ENCODE assay signal across 1 cellular context in genomic region chr19:55160128-55160985, GRCh38.
TF ChIP-seq lines count a peak whose summit lies in the region.

No MANE protein-coding gene starts in this region.

TF ChIP-seq in K562, 482 proteins besides CTCF, POLR2A, EP300 and RAD21 (continues in another document):
- TF ChIP-seq CTBP1 (IDR thresholded peaks at IDR 0.05; ENCODE audit: borderline replicate concordance) = peak; percentile 95
- no peak for TF ChIP-seq ID3 (CRISPR knock-in tag; IDR thresholded peaks at IDR 0.05)
- TF ChIP-seq ID3 (tag; IDR thresholded peaks at IDR 0.05) = no peak
- TF ChIP-seq ATF7 (IDR thresholded peaks at IDR 0.05) = peak; percentile 74; the same call in 1 of the 2 replicates
- peak in 1 of 2 experiments; percentile 31; a peak in 1 of 3 replicates for TF ChIP-seq CBX3 (IDR thresholded peaks at IDR 0.05; ENCODE audit: borderline replicate concordance in 1 of 2, low read length in 2 of 2)
- TF ChIP-seq TOE1 (IDR thresholded peaks at IDR 0.05; ENCODE audit: borderline replicate concordance) = peak; percentile 75
- TF ChIP-seq TOE1 (CRISPR knock-in tag; IDR thresholded peaks at IDR 0.05; ENCODE audit: borderline replicate concordance, low read depth) = no peak
- TF ChIP-seq, protein P1, sequence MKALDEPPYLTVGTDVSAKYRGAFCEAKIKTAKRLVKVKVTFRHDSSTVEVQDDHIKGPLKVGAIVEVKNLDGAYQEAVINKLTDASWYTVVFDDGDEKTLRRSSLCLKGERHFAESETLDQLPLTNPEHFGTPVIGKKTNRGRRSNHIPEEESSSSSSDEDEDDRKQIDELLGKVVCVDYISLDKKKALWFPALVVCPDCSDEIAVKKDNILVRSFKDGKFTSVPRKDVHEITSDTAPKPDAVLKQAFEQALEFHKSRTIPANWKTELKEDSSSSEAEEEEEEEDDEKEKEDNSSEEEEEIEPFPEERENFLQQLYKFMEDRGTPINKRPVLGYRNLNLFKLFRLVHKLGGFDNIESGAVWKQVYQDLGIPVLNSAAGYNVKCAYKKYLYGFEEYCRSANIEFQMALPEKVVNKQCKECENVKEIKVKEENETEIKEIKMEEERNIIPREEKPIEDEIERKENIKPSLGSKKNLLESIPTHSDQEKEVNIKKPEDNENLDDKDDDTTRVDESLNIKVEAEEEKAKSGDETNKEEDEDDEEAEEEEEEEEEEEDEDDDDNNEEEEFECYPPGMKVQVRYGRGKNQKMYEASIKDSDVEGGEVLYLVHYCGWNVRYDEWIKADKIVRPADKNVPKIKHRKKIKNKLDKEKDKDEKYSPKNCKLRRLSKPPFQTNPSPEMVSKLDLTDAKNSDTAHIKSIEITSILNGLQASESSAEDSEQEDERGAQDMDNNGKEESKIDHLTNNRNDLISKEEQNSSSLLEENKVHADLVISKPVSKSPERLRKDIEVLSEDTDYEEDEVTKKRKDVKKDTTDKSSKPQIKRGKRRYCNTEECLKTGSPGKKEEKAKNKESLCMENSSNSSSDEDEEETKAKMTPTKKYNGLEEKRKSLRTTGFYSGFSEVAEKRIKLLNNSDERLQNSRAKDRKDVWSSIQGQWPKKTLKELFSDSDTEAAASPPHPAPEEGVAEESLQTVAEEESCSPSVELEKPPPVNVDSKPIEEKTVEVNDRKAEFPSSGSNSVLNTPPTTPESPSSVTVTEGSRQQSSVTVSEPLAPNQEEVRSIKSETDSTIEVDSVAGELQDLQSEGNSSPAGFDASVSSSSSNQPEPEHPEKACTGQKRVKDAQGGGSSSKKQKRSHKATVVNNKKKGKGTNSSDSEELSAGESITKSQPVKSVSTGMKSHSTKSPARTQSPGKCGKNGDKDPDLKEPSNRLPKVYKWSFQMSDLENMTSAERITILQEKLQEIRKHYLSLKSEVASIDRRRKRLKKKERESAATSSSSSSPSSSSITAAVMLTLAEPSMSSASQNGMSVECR (CRISPR knock-in tag; IDR thresholded peaks at IDR 0.05) = peak; percentile 74
- TF ChIP-seq KDM4B (IDR thresholded peaks at IDR 0.05; ENCODE audit: borderline replicate concordance in 2 of 2, low read depth in 1 of 2) = 0 out of 4 replicates have a peak, but pooled peaks of 1 of the 2 experiments have one; percentile 67
- peak; percentile 87; the same call in 1 of the 2 replicates for TF ChIP-seq KDM2B (CRISPR knock-in tag; IDR thresholded peaks at IDR 0.05)
- TF ChIP-seq, protein P2, sequence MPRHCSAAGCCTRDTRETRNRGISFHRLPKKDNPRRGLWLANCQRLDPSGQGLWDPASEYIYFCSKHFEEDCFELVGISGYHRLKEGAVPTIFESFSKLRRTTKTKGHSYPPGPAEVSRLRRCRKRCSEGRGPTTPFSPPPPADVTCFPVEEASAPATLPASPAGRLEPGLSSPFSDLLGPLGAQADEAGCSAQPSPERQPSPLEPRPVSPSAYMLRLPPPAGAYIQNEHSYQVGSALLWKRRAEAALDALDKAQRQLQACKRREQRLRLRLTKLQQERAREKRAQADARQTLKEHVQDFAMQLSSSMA (CRISPR knock-in tag; IDR thresholded peaks at IDR 0.05) = no peak
- peak; percentile 72 for TF ChIP-seq PBX2 (CRISPR knock-in tag; IDR thresholded peaks at IDR 0.05; ENCODE audit: low read depth)
- peak; percentile 91 for TF ChIP-seq PBX2 (tag; conservative IDR thresholded peaks at IDR 0.05; ENCODE audit: low read depth)
- TF ChIP-seq, protein P3, sequence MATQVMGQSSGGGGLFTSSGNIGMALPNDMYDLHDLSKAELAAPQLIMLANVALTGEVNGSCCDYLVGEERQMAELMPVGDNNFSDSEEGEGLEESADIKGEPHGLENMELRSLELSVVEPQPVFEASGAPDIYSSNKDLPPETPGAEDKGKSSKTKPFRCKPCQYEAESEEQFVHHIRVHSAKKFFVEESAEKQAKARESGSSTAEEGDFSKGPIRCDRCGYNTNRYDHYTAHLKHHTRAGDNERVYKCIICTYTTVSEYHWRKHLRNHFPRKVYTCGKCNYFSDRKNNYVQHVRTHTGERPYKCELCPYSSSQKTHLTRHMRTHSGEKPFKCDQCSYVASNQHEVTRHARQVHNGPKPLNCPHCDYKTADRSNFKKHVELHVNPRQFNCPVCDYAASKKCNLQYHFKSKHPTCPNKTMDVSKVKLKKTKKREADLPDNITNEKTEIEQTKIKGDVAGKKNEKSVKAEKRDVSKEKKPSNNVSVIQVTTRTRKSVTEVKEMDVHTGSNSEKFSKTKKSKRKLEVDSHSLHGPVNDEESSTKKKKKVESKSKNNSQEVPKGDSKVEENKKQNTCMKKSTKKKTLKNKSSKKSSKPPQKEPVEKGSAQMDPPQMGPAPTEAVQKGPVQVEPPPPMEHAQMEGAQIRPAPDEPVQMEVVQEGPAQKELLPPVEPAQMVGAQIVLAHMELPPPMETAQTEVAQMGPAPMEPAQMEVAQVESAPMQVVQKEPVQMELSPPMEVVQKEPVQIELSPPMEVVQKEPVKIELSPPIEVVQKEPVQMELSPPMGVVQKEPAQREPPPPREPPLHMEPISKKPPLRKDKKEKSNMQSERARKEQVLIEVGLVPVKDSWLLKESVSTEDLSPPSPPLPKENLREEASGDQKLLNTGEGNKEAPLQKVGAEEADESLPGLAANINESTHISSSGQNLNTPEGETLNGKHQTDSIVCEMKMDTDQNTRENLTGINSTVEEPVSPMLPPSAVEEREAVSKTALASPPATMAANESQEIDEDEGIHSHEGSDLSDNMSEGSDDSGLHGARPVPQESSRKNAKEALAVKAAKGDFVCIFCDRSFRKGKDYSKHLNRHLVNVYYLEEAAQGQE (CRISPR knock-in tag; IDR thresholded peaks at IDR 0.05; ENCODE audit: low read depth) = 0 out of 2 replicates have a peak, but pooled peaks have one; percentile 28
- no peak for TF ChIP-seq ATF3 (IDR thresholded peaks at IDR 0.05)
- TF ChIP-seq ATF3 (CRISPR knock-in tag; conservative IDR thresholded peaks at IDR 0.05) = 0 out of 2 replicates have a peak, but pooled peaks have one; percentile 53
- TF ChIP-seq DACH1 (IDR thresholded peaks at IDR 0.05; ENCODE audit: partially characterized antibody) = no peak
- peak; percentile 93 for TF ChIP-seq HMGN3 (IDR thresholded peaks at IDR 0.05; ENCODE audit: borderline replicate concordance, extremely low read depth, insufficient read length, low read depth, low read length)
- peak; percentile 95 for TF ChIP-seq ZNF263 (CRISPR knock-in tag; IDR thresholded peaks at IDR 0.05; ENCODE audit: borderline replicate concordance)
- no peak for TF ChIP-seq ZNF75A (CRISPR knock-in tag; IDR thresholded peaks at IDR 0.05)
- 0 out of 2 replicates have a peak, but pooled peaks have one; percentile 31 for TF ChIP-seq USF2 (CRISPR knock-in tag; IDR thresholded peaks at IDR 0.05)
- TF ChIP-seq CREB1 (IDR thresholded peaks at IDR 0.05) = peak; percentile 82
- peak; percentile 94 for TF ChIP-seq CREB1 (CRISPR knock-in tag; IDR thresholded peaks at IDR 0.05)
- TF ChIP-seq PML (IDR thresholded peaks at IDR 0.05; ENCODE audit: low read length) = peak; percentile 47; the same call in 1 of the 2 replicates
- peak; percentile 19 to 69; a peak in 1 of 4 replicates for TF ChIP-seq FOXK2 (conservative IDR thresholded peaks at IDR 0.05 in 1 of 2, IDR thresholded peaks at IDR 0.05 in 1 of 2; ENCODE audit: low read depth in 2 of 2)
- TF ChIP-seq SP1 (CRISPR knock-in tag; IDR thresholded peaks at IDR 0.05) = peak; percentile 98
- TF ChIP-seq, protein P4, sequence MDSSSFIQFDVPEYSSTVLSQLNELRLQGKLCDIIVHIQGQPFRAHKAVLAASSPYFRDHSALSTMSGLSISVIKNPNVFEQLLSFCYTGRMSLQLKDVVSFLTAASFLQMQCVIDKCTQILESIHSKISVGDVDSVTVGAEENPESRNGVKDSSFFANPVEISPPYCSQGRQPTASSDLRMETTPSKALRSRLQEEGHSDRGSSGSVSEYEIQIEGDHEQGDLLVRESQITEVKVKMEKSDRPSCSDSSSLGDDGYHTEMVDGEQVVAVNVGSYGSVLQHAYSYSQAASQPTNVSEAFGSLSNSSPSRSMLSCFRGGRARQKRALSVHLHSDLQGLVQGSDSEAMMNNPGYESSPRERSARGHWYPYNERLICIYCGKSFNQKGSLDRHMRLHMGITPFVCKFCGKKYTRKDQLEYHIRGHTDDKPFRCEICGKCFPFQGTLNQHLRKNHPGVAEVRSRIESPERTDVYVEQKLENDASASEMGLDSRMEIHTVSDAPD (CRISPR knock-in tag; IDR thresholded peaks at IDR 0.05) = no peak
- TF ChIP-seq MAX (CRISPR knock-in tag; IDR thresholded peaks at IDR 0.05) = peak; percentile 93
- TF ChIP-seq ZFP36 (IDR thresholded peaks at IDR 0.05; ENCODE audit: low read depth, low read length, partially characterized antibody) = peak; percentile 21
- peak; percentile 67 for TF ChIP-seq RBFOX2 (IDR thresholded peaks at IDR 0.05; ENCODE audit: low read depth, low read length)
- peak; percentile 44; the same call in 1 of the 2 replicates for TF ChIP-seq SIN3B (IDR thresholded peaks at IDR 0.05; ENCODE audit: low read depth)
- TF ChIP-seq TBL1XR1 (IDR thresholded peaks at IDR 0.05; ENCODE audit: low read length in 2 of 2) = 0 out of 4 replicates have a peak, but pooled peaks of 1 of the 2 experiments have one; percentile 18
- peak in 1 of 2 experiments; percentile 14; a peak in 1 of 4 replicates for TF ChIP-seq FOXA3 (CRISPR knock-in tag; conservative IDR thresholded peaks at IDR 0.05 in 1 of 2, IDR thresholded peaks at IDR 0.05 in 1 of 2)
- TF ChIP-seq PRPF4 (IDR thresholded peaks at IDR 0.05; ENCODE audit: insufficient read depth, low read depth, low read length, poor library complexity, severe bottlenecking) = no peak
- TF ChIP-seq TARDBP (IDR thresholded peaks at IDR 0.05) = peak; percentile 49; the same call in 1 of the 2 replicates
- peak in 1 of 2 experiments; percentile 67; a peak in 1 of 4 replicates for TF ChIP-seq NONO (IDR thresholded peaks at IDR 0.05; ENCODE audit: low read depth in 2 of 2, low read length in 1 of 2)
- peak; percentile 96 for TF ChIP-seq MYC (IDR thresholded peaks at IDR 0.05; ENCODE audit: low read depth, low read length)
- no peak for TF ChIP-seq MYC (CRISPR knock-in tag; IDR thresholded peaks at IDR 0.05; ENCODE audit: borderline replicate concordance, low read depth)
- peak; percentile 73; the same call in 1 of the 2 replicates for TF ChIP-seq JUND (IDR thresholded peaks at IDR 0.05; ENCODE audit: borderline replicate concordance, low read depth, low read length)
- TF ChIP-seq JUND (tag; IDR thresholded peaks at IDR 0.05; ENCODE audit: borderline replicate concordance, low read depth, low read length) = peak; percentile 26; the same call in 1 of the 3 replicates
- TF ChIP-seq MNT (conservative IDR thresholded peaks at IDR 0.05) = peak; percentile 94 to 96
